In genomic region chr2:144215701-144216675, GRCh38 we compare ENCODE assay signal across 1 cellular context.
TF ChIP-seq lines count a peak whose summit lies in the region.

No MANE protein-coding gene starts in this region.

TF ChIP-seq in K562, 482 proteins besides CTCF, POLR2A, EP300 and RAD21 (continued from another document):
- no peak for TF ChIP-seq CHD7 (IDR thresholded peaks at IDR 0.05; ENCODE audit: low read depth, low read length)
- TF ChIP-seq ELF4 (CRISPR knock-in tag; IDR thresholded peaks at IDR 0.05): 0 out of 2 replicates have a peak, but pooled peaks have one; percentile 22
- TF ChIP-seq ARID3A (IDR thresholded peaks at IDR 0.05; ENCODE audit: borderline replicate concordance, low read depth, low read length): no peak
- no peak for TF ChIP-seq LCOR (CRISPR knock-in tag; IDR thresholded peaks at IDR 0.05)
- TF ChIP-seq NRF1 (conservative IDR thresholded peaks at IDR 0.05 in 1 of 2, IDR thresholded peaks at IDR 0.05 in 1 of 2): no peak
- TF ChIP-seq MAFK (IDR thresholded peaks at IDR 0.05; ENCODE audit: low read length): no peak
- TF ChIP-seq GABPA (tag; conservative IDR thresholded peaks at IDR 0.05; ENCODE audit: low read depth): peak; percentile 21; the same call in 1 of the 2 replicates
- TF ChIP-seq ELF1 (tag; IDR thresholded peaks at IDR 0.05): peak; percentile 15; the same call in 1 of the 2 replicates
- no peak for TF ChIP-seq E2F5 (CRISPR knock-in tag; IDR thresholded peaks at IDR 0.05)
- TF ChIP-seq CSDE1 (IDR thresholded peaks at IDR 0.05): no peak
- no peak for TF ChIP-seq TBP (optimal IDR thresholded peaks at IDR 0.05; ENCODE audit: low read depth, low read length)
- no peak for TF ChIP-seq GTF2B (IDR thresholded peaks at IDR 0.05; ENCODE audit: extremely low read depth, insufficient read length)
- no peak for TF ChIP-seq CBX5 (IDR thresholded peaks at IDR 0.05; ENCODE audit: borderline replicate concordance, low read depth)
- no peak for TF ChIP-seq ZNF232 (CRISPR knock-in tag; IDR thresholded peaks at IDR 0.05)
- TF ChIP-seq TGIF2 (CRISPR knock-in tag; IDR thresholded peaks at IDR 0.05): no peak
- TF ChIP-seq NCOA6 (IDR thresholded peaks at IDR 0.05): no peak
- no peak for TF ChIP-seq DIDO1 (tag; IDR thresholded peaks at IDR 0.05; ENCODE audit: low read depth)
- no peak for TF ChIP-seq ZNF583 (CRISPR knock-in tag; IDR thresholded peaks at IDR 0.05)
- no peak for TF ChIP-seq ZNF224 (CRISPR knock-in tag; IDR thresholded peaks at IDR 0.05)
- TF ChIP-seq PYGO2 (tag; IDR thresholded peaks at IDR 0.05): no peak
- peak; percentile 51; the same call in 1 of the 2 replicates for TF ChIP-seq ZNF444 (CRISPR knock-in tag; IDR thresholded peaks at IDR 0.05)
- TF ChIP-seq ZNF3 (CRISPR knock-in tag; IDR thresholded peaks at IDR 0.05): no peak
- 0 out of 2 replicates have a peak, but pooled peaks have one; percentile 14 for TF ChIP-seq MGA (IDR thresholded peaks at IDR 0.05)
- TF ChIP-seq STAT5B (CRISPR knock-in tag; IDR thresholded peaks at IDR 0.05): no peak
- TF ChIP-seq E2F6 (IDR thresholded peaks at IDR 0.05; ENCODE audit: borderline replicate concordance in 1 of 2, extremely low read depth in 1 of 2, insufficient read depth in 1 of 2, insufficient read length in 1 of 2, low read depth in 1 of 2, low read length in 1 of 2, poor library complexity in 1 of 2, severe bottlenecking in 1 of 2): no peak
- TF ChIP-seq STAT5A (IDR thresholded peaks at IDR 0.05; ENCODE audit: borderline replicate concordance, low read length): no peak
- TF ChIP-seq CBFB (CRISPR knock-in tag; IDR thresholded peaks at IDR 0.05): no peak
TF ChIP-seq in K562: peak in this region for 6.
